In genomic region chr2:41116106-41116797, GRCh38 we compare ENCODE assay signal across 18 cellular contexts.
DNase-seq lines count a peak whose midpoint lies in the region; ATAC-seq lines count a peak whose summit lies in the region.
"Had no signal": no experiment of that assay in that cellular context is flagged by ENCODE, and none has a peak within 500 bp of the region (broad histone marks: within the 10 kb centered on the region; RNA-seq: fewer than 3 reads in every experiment).

No MANE protein-coding gene starts in this region.

- peak; percentile 54 for DNase-seq in A172 (ENCODE audit: low spot score)
- DNase-seq in HT1080 (ENCODE audit: low read depth), result peak; percentile 53
- peak; percentile 59 for DNase-seq in amniotic epithelial cell (ENCODE audit: low read depth)
- peak; percentile 11 for DNase-seq in inferior parietal cortex (ENCODE audit: extremely low spot score)
- no peak for DNase-seq in NCI-H2171 treated with DMSO at 0.1 percent for 48 hours (lab: John Stamatoyannopoulos, UW)
- DNase-seq in T-helper 17 cell, result no peak
- no peak for DNase-seq in ACHN
- DNase-seq in head of caudate nucleus, result no peak
- DNase-seq: Caco-2; CD4-positive, alpha-beta T cell; H9; NCI-H1105 treated with DMSO at 0.1 percent for 48 hours; NCI-H1694; NCI-H2081 treated with DMSO at 0.1 percent for 48 hours; NCI-H524; NCI-H82; OCI-M1; SIG-M5 had no signal

- no peaks in the 10 kb centered on the region for H3K4me1 Mint-ChIP-seq in T-helper 17 cell
- H3K4me1 Mint-ChIP-seq: H9 had no signal

- H3K27me3 Mint-ChIP-seq in T-helper 17 cell, result no peaks in the 10 kb centered on the region
- H3K27me3 Mint-ChIP-seq: CD4-positive, alpha-beta T cell had no signal

- ATAC-seq in T-helper 17 cell, result no peak

- H3K36me3 Mint-ChIP-seq in T-helper 17 cell (ENCODE audit: low read depth), result no peaks in the 10 kb centered on the region

- H3K27ac Mint-ChIP-seq in T-helper 17 cell, result no peak overlapping the region
- H3K27ac Mint-ChIP-seq: CD4-positive, alpha-beta T cell; H9 had no signal

- H3K9me3 ChIP-seq in T-helper 17 cell (ENCODE audit: control insufficient read depth, low read length, poor library complexity, severe bottlenecking), result no peaks in the 10 kb centered on the region

- no peak overlapping the region for H3K4me3 Mint-ChIP-seq in T-helper 17 cell
- H3K4me3 Mint-ChIP-seq: CD4-positive, alpha-beta T cell; H9 had no signal

- intact Hi-C loops in head of caudate nucleus (cut with DNase I), result no loop called here

- in situ Hi-C loops in ACHN (cut with HindIII; ENCODE audit: low pct_ligation_motif_present, low pct_unique_long_range_greater_than_20kb, low sequenced_read_pairs), result no loop called here

Comparison
In these comparisons a context has a peak if more than half of its experiments do, and no peak if none do; other contexts are left out.
1. DNase-seq: peak in A172 (single experiment), HT1080 (single experiment), amniotic epithelial cell (single experiment) and inferior parietal cortex (single experiment); none in NCI-H2171 treated with DMSO at 0.1 percent for 48 hours (single experiment), T-helper 17 cell (0 of 3), ACHN (single experiment) and head of caudate nucleus (0 of 42).